In genomic region chr5:156678484-156678883, GRCh38 we compare ENCODE assay signal across 16 cellular contexts.
"Had no signal": no experiment of that assay in that cellular context is flagged by ENCODE, and none has a peak within 500 bp of the region (broad histone marks: within the 10 kb centered on the region; RNA-seq: fewer than 3 reads in every experiment).

No MANE protein-coding gene starts in this region.

- H3K27ac ChIP-seq: coronary artery, foreskin keratinocyte, neural progenitor cell, prostate gland, tibial nerve, uterus had no signal

- H3K4me1 ChIP-seq: foreskin keratinocyte, tibial nerve, uterus had no signal

- H3K36me3 ChIP-seq: neural progenitor cell, prostate gland, tibial nerve, uterus had no signal

- H3K27me3 ChIP-seq: foreskin keratinocyte, neural progenitor cell, tibial nerve, uterus had no signal

- FAIRE-seq: kidney had no signal

- H3K9me3 ChIP-seq: prostate gland, tibial nerve, uterus had no signal

- H2AFZ ChIP-seq: neural progenitor cell had no signal

- H3K4me2 ChIP-seq: neural progenitor cell had no signal

- H3K4me3 ChIP-seq: coronary artery, neural progenitor cell, prostate gland, tibial nerve, uterus had no signal

- DNase-seq: activated CD4-positive, alpha-beta T cell treated with anti-CD3 and anti-CD28 coated beads, Interleukin-2, amount 50 U/mL, for 1 hour; activated CD8-positive, alpha-beta memory T cell treated with anti-CD3 and anti-CD28 coated beads, Interleukin-2, amount 50 U/mL, for 4 hours; activated naive CD4-positive, alpha-beta T cell treated with anti-CD3 and anti-CD28 coated beads, Interleukin-2, amount 50 U/mL, for 16 hours; activated T-cell treated with anti-CD3 and anti-CD28 coated beads, Interleukin-2, amount 50 U/mL, for 4 hours; aorta; foreskin keratinocyte; hypothalamus; kidney; naive B cell; stimulated activated naive CD8-positive, alpha-beta T cell treated with anti-CD3 and anti-CD28 coated beads, Interleukin-15, Interleukin-2, amounts not matched to agents 100 U/mL and 50 U/mL, for 24 hours; T-helper 9 cell; uterus had no signal
